28 cellular contexts compared by ENCODE assay signal in the genomic region with DNA sequence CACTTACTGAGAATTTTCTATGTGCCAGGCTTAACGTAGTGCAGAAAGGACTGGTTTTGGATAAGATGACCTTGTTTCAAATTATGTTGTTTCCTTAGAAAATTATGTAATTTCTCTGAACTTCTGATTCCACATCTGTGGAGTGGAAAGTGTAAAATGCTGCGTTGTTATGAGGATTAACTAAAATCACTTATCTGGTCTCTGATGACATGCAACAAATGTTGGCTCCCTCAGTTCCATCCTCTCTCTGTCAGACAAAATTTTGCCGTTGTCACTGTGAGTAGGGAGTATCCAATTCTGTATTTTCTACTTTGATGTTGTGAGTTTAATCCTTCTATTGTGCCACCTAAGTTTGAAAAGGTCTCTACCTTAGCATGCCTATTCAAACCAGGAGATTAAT.
"Had no signal": no experiment of that assay in that cellular context is flagged by ENCODE, and none has a peak within 500 bp of the region (broad histone marks: within the 10 kb centered on the region; RNA-seq: fewer than 3 reads in every experiment).

No MANE protein-coding gene starts in this region.

- H3K9me3 Mint-ChIP-seq: mesothelial cell of epicardium; nephron progenitor cell; neural progenitor cell; stimulated activated naive B cell treated with anti-CD40 and anti-IgM and Interleukin-4, amounts not matched to agents 10 μg/mL and 1 μg/mL and 100 μg/mL, for 72 hours had no signal

- H3K4me1 Mint-ChIP-seq: naive B cell; natural killer cell; stimulated activated naive B cell treated with anti-CD40 and anti-IgM and Interleukin-4, amounts not matched to agents 10 μg/mL and 1 μg/mL and 100 μg/mL, for 72 hours had no signal

- H3K27me3 ChIP-seq: hepatocyte, neural progenitor cell, neutrophil, stomach, suprapubic skin, tibial artery, upper lobe of right lung had no signal

- H3K4me1 ChIP-seq: neural progenitor cell, parathyroid adenoma, psoas muscle, tibial artery, upper lobe of right lung had no signal

- H3K27ac Mint-ChIP-seq: mesothelial cell of epicardium; naive B cell; natural killer cell; nephron progenitor cell; neural progenitor cell; stimulated activated naive B cell treated with anti-CD40 and anti-IgM and Interleukin-4, amounts not matched to agents 10 μg/mL and 1 μg/mL and 100 μg/mL, for 72 hours had no signal

- H3K4me3 Mint-ChIP-seq: mesothelial cell of epicardium; naive B cell; natural killer cell; nephron progenitor cell; neural progenitor cell; stimulated activated naive B cell treated with anti-CD40 and anti-IgM and Interleukin-4, amounts not matched to agents 10 μg/mL and 1 μg/mL and 100 μg/mL, for 72 hours had no signal

- DNase-seq: islet precursor cell; mesendoderm; naive B cell; natural killer cell; nephron progenitor cell; occipital lobe; psoas muscle; stimulated activated CD4-positive, alpha-beta T cell treated with anti-CD3 and anti-CD28 coated beads, Interleukin-12 subunit alpha, Interleukin-12 subunit beta, amount 100 ng/mL, for 4 hours; stimulated activated CD4-positive, alpha-beta T cell treated with anti-CD3 and anti-CD28 coated beads, Interleukin-15, amount 100 ng/mL, for 24 hours; stimulated activated CD4-positive, alpha-beta T cell treated with anti-CD3 and anti-CD28 coated beads, Interleukin-2, amount 100 ng/mL, for 24 hours; stimulated activated CD4-positive, alpha-beta T cell treated with anti-CD3 and anti-CD28 coated beads, Interleukin-4, amount 100 ng/mL, for 1 hour; stimulated activated naive B cell treated with anti-CD40 and anti-IgM and Interleukin-4, amounts not matched to agents 10 μg/mL and 1 μg/mL and 100 μg/mL, for 72 hours; stimulated activated naive CD8-positive, alpha-beta T cell treated with anti-CD3 and anti-CD28 coated beads, Interleukin-15, Interleukin-2, amounts not matched to agents 100 U/mL and 50 U/mL, for 24 hours; stomach; tibial artery; trophoblast cell; upper lobe of right lung had no signal

- H3K36me3 ChIP-seq: neural progenitor cell, neutrophil, stomach, suprapubic skin, thoracic aorta, tibial artery, upper lobe of right lung had no signal

- H3K9me3 ChIP-seq: neutrophil, psoas muscle, stomach, suprapubic skin, thoracic aorta, tibial artery, upper lobe of right lung had no signal

- H3K27me3 Mint-ChIP-seq: naive B cell; stimulated activated naive B cell treated with anti-CD40 and anti-IgM and Interleukin-4, amounts not matched to agents 10 μg/mL and 1 μg/mL and 100 μg/mL, for 72 hours had no signal

- H3K36me3 Mint-ChIP-seq: mesothelial cell of epicardium; naive B cell; natural killer cell; neural progenitor cell; stimulated activated naive B cell treated with anti-CD40 and anti-IgM and Interleukin-4, amounts not matched to agents 10 μg/mL and 1 μg/mL and 100 μg/mL, for 72 hours had no signal

- H3K27ac ChIP-seq: hepatocyte, neural progenitor cell, neutrophil, parathyroid adenoma, psoas muscle, skin epidermis, stomach, suprapubic skin, thoracic aorta, tibial artery, upper lobe of right lung had no signal

- H3K4me3 ChIP-seq: hepatocyte, lung, neural progenitor cell, psoas muscle, skin epidermis, stomach, suprapubic skin, thoracic aorta, tibial artery, upper lobe of right lung had no signal

- ATAC-seq: left lobe of liver; natural killer cell; psoas muscle; sciatic nerve; stimulated activated naive B cell treated with anti-CD40 and anti-IgM and Interleukin-4, amounts not matched to agents 10 μg/mL and 1 μg/mL and 100 μg/mL, for 72 hours; stimulated activated naive CD8-positive, alpha-beta T cell treated with anti-CD3 and anti-CD28 coated beads, Interleukin-15, Interleukin-2, amounts not matched to agents 100 U/mL and 50 U/mL, for 24 hours had no signal
